21 cellular contexts compared by ENCODE assay signal in genomic region chr18:11581286-11581685, GRCh38. TPM values are rescaled to one million over a fixed set of nuclear protein-coding genes. Genes with fewer than 3 reads are reported as not detected.
"Had no signal": no experiment of that assay in that cellular context is flagged by ENCODE, and none has a peak within 500 bp of the region (broad histone marks: within the 10 kb centered on the region; RNA-seq: fewer than 3 reads in every experiment).

No MANE protein-coding gene starts in this region.

- H3K36me3 ChIP-seq: esophagus squamous epithelium, pancreas, sigmoid colon, spleen, stomach, upper lobe of right lung had no signal

- H3K27ac ChIP-seq: coronary artery, esophagus squamous epithelium, pancreas, sigmoid colon, spleen, stomach, testis, upper lobe of right lung had no signal

- ATAC-seq: left lobe of liver, pancreas, upper lobe of right lung had no signal

- H3K4me1 ChIP-seq: esophagus squamous epithelium, pancreas, sigmoid colon, stomach, testis, upper lobe of right lung had no signal

- H3K27me3 ChIP-seq: esophagus squamous epithelium, pancreas, sigmoid colon, spleen, stomach, testis, upper lobe of right lung had no signal

- H3K4me3 ChIP-seq: coronary artery, esophagus squamous epithelium, pancreas, sigmoid colon, spleen, stomach, testis, upper lobe of right lung had no signal

- DNase-seq: activated CD4-positive, alpha-beta T cell treated with anti-CD3 and anti-CD28 coated beads, Interleukin-2, amount 50 U/mL, for 1 hour; activated CD8-positive, alpha-beta memory T cell treated with anti-CD3 and anti-CD28 coated beads for 24 hours; activated gamma-delta T cell treated with Interleukin-2 at 50 U/mL for 16 hours; activated naive CD8-positive, alpha-beta T cell treated with anti-CD3 and anti-CD28 coated beads for 36 hours; effector CD4-positive, alpha-beta T cell; esophagus squamous epithelium; hippocampal formation; mammary epithelial cell; naive B cell; pancreas; sigmoid colon; spleen; stimulated activated CD4-positive, alpha-beta T cell treated with anti-CD3 and anti-CD28 coated beads, Interleukin-1b, Interleukin-23, amount 100 ng/mL, for 48 hours; stomach; testis; upper lobe of right lung had no signal

- FAIRE-seq: keratinocyte, pancreas had no signal

- H3K9me3 ChIP-seq: esophagus squamous epithelium, pancreas, sigmoid colon, spleen, stomach, testis, upper lobe of right lung had no signal

RNA-seq across cellular contexts. Expression of gene SLC35G4, which starts 28.1 kb away (rescaled TPM):
- total RNA-seq: activated naive CD8-positive, alpha-beta T cell treated with anti-CD3 and anti-CD28 coated beads for 36 hours; esophagus squamous epithelium; fibroblast of villous mesenchyme; left lobe of liver; mammary epithelial cell; mononuclear cell; pancreas; sigmoid colon; spleen; stomach; testis; upper lobe of right lung had no signal
- polyA plus RNA-seq: keratinocyte, mammary epithelial cell, pancreas, sigmoid colon, spleen, stomach had no signal
